ENCODE assay signal across 16 cellular contexts in genomic region chrX:136021903-136022302, GRCh38. TPM values are rescaled to one million over a fixed set of nuclear protein-coding genes. Genes with fewer than 3 reads are reported as not detected.
DNase-seq lines count a peak whose midpoint lies in the region; ATAC-seq, FAIRE-seq and TF ChIP-seq lines count a peak whose summit lies in the region.
"Had no signal": no experiment of that assay in that cellular context is flagged by ENCODE, and none has a peak within 500 bp of the region (broad histone marks: within the 10 kb centered on the region; RNA-seq: fewer than 3 reads in every experiment).

No MANE protein-coding gene starts in this region.

- no peaks in the 10 kb centered on the region for H3K9me3 ChIP-seq in endothelial cell of umbilical vein (replicated peaks; ENCODE audit: control insufficient read depth, insufficient read depth, low read length)
- H3K9me3 ChIP-seq: BLaER1, left lung had no signal

- CTCF ChIA-PET in endothelial cell of umbilical vein (lab: Charles Lee) = interaction anchor here (1.1 to 1.7 kb wide), 2 partner anchors 141 to 247 kb away, joined by 3 to 6 read pairs; no protein-coding TSS in a partner anchor

- H3K9ac ChIP-seq in endothelial cell of umbilical vein (replicated peaks; ENCODE audit: extremely low read depth, insufficient read depth, low read length) = peak overlapping the region; percentile 61
- H3K9ac ChIP-seq: BLaER1 had no signal

- peak; percentile 67 for DNase-seq in endothelial cell of umbilical vein (ENCODE audit: low read depth, low spot score)
- DNase-seq in dedifferentiated amniotic fluid mesenchymal stem cell (ENCODE audit: extremely low spot score) = no peak
- DNase-seq in AG20443 (ENCODE audit: low spot score) = no peak
- DNase-seq: effector memory CD4-positive, alpha-beta T cell; left lung; NCI-H774; stimulated activated naive CD4-positive, alpha-beta T cell; SW 1271 had no signal

- intact Hi-C loops in endothelial cell of umbilical vein (cut with micrococcal nuclease) = loop anchor here (10.0 kb wide), 1 partner anchor 473 kb away; the partner anchor contains the start of gene HTATSF1

- H3K4me1 ChIP-seq in endothelial cell of umbilical vein (ENCODE audit: control insufficient read depth, extremely low read depth, insufficient read depth, low read length) = peaks cover 19% of the 10 kb centered on the region
- H3K4me1 ChIP-seq: BLaER1, left lung had no signal

- peak overlapping the region; percentile 64 for H3K4me2 ChIP-seq in endothelial cell of umbilical vein (ENCODE audit: insufficient read depth, low read length)
- H3K4me2 ChIP-seq: BLaER1 had no signal

- POLR2A ChIA-PET in endothelial cell of umbilical vein (lab: Charles Lee) = no interaction called here

- H3K36me3 ChIP-seq in endothelial cell of umbilical vein (ENCODE audit: control insufficient read depth in 2 of 2, extremely low read depth in 1 of 2, insufficient read depth in 2 of 2, low read length in 2 of 2) = no peaks in the 10 kb centered on the region

- H3K27me3 ChIP-seq in endothelial cell of umbilical vein (ENCODE audit: control insufficient read depth in 2 of 2, insufficient read depth in 2 of 2, low read length in 2 of 2) = no peaks in the 10 kb centered on the region
- H3K27me3 ChIP-seq: left lung had no signal

- no peaks in the 10 kb centered on the region for H4K20me1 ChIP-seq in endothelial cell of umbilical vein (replicated peaks; ENCODE audit: control insufficient read depth, extremely low read depth, insufficient read depth, low read length)
- H4K20me1 ChIP-seq: BLaER1 had no signal

- peak overlapping the region; percentile 62 for H2AFZ ChIP-seq in endothelial cell of umbilical vein (ENCODE audit: low read depth, low read length)

- H3K4me3 ChIP-seq in endothelial cell of umbilical vein (replicated peaks in 1 of 3; ENCODE audit: insufficient read depth in 1 of 3, low read depth in 1 of 3, low read length in 3 of 3) = peak overlapping the region in 1 of 3 experiments; percentile 28
- H3K4me3 ChIP-seq: BLaER1, left lung had no signal

- H3K79me2 ChIP-seq in endothelial cell of umbilical vein (ENCODE audit: control insufficient read depth, insufficient read depth, low read length) = no peaks in the 10 kb centered on the region

- no peak for TF ChIP-seq CTCF in endothelial cell of umbilical vein (IDR thresholded peaks at IDR 0.05; ENCODE audit: extremely low read depth in 1 of 2, insufficient read depth in 1 of 2, low read depth in 1 of 2, low read length in 2 of 2)

- TF ChIP-seq POLR2A in endothelial cell of umbilical vein (IDR thresholded peaks at IDR 0.05; ENCODE audit: low read depth, low read length) = no peak

- no TSS peak for BruUV-seq in endothelial cell of umbilical vein (replicated peaks; lab: Mats Ljungman, UMichigan)

- FAIRE-seq in endothelial cell of umbilical vein (lab: Jason Lieb, UNC) = peak; percentile 90
- FAIRE-seq: H54, RCC 7860 had no signal

- dilution Hi-C loops in endothelial cell of umbilical vein (cut with MboI; ENCODE audit: extremely low pct_ligation_motif_present, low sequenced_read_pairs) = no loop called here

- H3K9me1 ChIP-seq in endothelial cell of umbilical vein (replicated peaks; ENCODE audit: control insufficient read depth, extremely low read depth, insufficient read depth, low read length) = no peaks in the 10 kb centered on the region

- peak overlapping the region; percentile 87 for H3K27ac ChIP-seq in endothelial cell of umbilical vein (ENCODE audit: insufficient read depth, low read depth, low read length)
- H3K27ac ChIP-seq: BLaER1, left lung, VCaP had no signal

- ATAC-seq in GM18868 (IDR thresholded peaks at IDR 0.05; ENCODE audit: unreplicated experiment) = peak; percentile 77
- peak; percentile 69 for ATAC-seq in GM21390 (IDR thresholded peaks at IDR 0.05; ENCODE audit: unreplicated experiment)
- peak; percentile 45 for ATAC-seq in HG03097 (IDR thresholded peaks at IDR 0.05; ENCODE audit: low FRiP score, unreplicated experiment)
- no peak for ATAC-seq in GM18909 (IDR thresholded peaks at IDR 0.05; ENCODE audit: poor library complexity, unreplicated experiment)
- ATAC-seq: left lung had no signal

TF ChIP-seq in endothelial cell of umbilical vein, 7 proteins besides CTCF, POLR2A, EP300 and RAD21:
- TF ChIP-seq MYC (IDR thresholded peaks at IDR 0.05; ENCODE audit: low read depth, low read length) = no peak
- no peak for TF ChIP-seq POLR2AphosphoS5 (IDR thresholded peaks at IDR 0.05; ENCODE audit: insufficient read depth, low read depth, low read length)
- TF ChIP-seq FOS (IDR thresholded peaks at IDR 0.05; ENCODE audit: borderline replicate concordance, insufficient read depth, low read length) = peak; percentile 65
- no peak for TF ChIP-seq MAX (IDR thresholded peaks at IDR 0.05; ENCODE audit: insufficient read depth, insufficient read length)
- TF ChIP-seq EZH2 (IDR thresholded peaks at IDR 0.05; ENCODE audit: borderline replicate concordance, low read depth, low read length, severe bottlenecking) = no peak
- peak; percentile 46 for TF ChIP-seq JUN (IDR thresholded peaks at IDR 0.05; ENCODE audit: borderline replicate concordance, insufficient read depth, insufficient read length, low read depth)
- TF ChIP-seq GATA2 (IDR thresholded peaks at IDR 0.05; ENCODE audit: insufficient read depth, insufficient read length, low read depth, low read length) = no peak

RNA-seq across cellular contexts. Expression of gene SLC9A6, which starts 36.7 kb away (rescaled TPM):
- total RNA-seq in endothelial cell of umbilical vein = 14.7 and 15.5 TPM in 2 replicates
- polyA plus RNA-seq in endothelial cell of umbilical vein = 6.9 and 8.1 TPM in 2 replicates
- polyA plus RNA-seq in endothelial cell of umbilical vein (2011; cell fraction: cytosol; rRNA removed) = 6.5 and 6.8 TPM in 2 replicates
- polyA plus RNA-seq in endothelial cell of umbilical vein (2011; cell fraction: nucleus; rRNA removed) = 8.3 and 10.2 TPM in 2 replicates
- polyA plus RNA-seq in endothelial cell of umbilical vein (2012) = 9.2 and 10.1 TPM in 2 replicates
- 20.7 and 25.3 TPM in 2 replicates for polyA minus RNA-seq in endothelial cell of umbilical vein
- polyA minus RNA-seq in endothelial cell of umbilical vein (2011; cell fraction: cytosol; rRNA and poly(A)+ RNA removed) = 11.7 TPM
- 7.5 and 13.8 TPM in 2 replicates for polyA minus RNA-seq in endothelial cell of umbilical vein (2011; cell fraction: nucleus; rRNA and poly(A)+ RNA removed)

RNA-seq across cellular contexts. Expression of gene MMGT1, which starts 48.1 kb away (rescaled TPM):
- 18.8 and 19.9 TPM in 2 replicates for total RNA-seq in endothelial cell of umbilical vein
- polyA plus RNA-seq in endothelial cell of umbilical vein = 9.1 and 10.4 TPM in 2 replicates
- polyA plus RNA-seq in endothelial cell of umbilical vein (2011; cell fraction: cytosol; rRNA removed) = 9.6 and 10.4 TPM in 2 replicates
- 3.8 and 5.6 TPM in 2 replicates for polyA plus RNA-seq in endothelial cell of umbilical vein (2011; cell fraction: nucleus; rRNA removed)
- polyA plus RNA-seq in endothelial cell of umbilical vein (2012) = 12.5 and 15.4 TPM in 2 replicates
- 12.4 and 17.5 TPM in 2 replicates for polyA minus RNA-seq in endothelial cell of umbilical vein
- polyA minus RNA-seq in endothelial cell of umbilical vein (2011; cell fraction: cytosol; rRNA and poly(A)+ RNA removed) = 13.9 TPM
- polyA minus RNA-seq in endothelial cell of umbilical vein (2011; cell fraction: nucleus; rRNA and poly(A)+ RNA removed) = 7.3 and 9.6 TPM in 2 replicates
